ENCODE assay signal across 19 cellular contexts in the genomic region with DNA sequence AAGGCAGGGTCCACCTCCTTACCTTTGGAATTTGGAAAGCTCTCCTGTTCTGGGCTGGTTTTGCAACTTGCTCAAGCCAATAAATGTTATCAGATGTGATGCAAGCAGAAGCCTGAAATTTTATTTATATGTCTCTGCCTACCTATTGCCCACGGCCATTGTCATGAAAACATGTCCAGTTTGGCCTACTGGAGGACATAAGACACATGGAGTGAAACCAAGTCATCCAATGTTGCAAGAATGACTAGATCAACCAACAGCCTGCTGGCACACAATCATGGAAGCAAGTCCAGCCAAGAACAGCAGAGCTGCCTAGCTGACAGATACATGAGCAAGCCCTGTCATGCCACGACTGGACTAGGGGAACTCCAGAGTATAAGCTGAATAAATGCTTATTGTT. TPM values are rescaled to one million over a fixed set of nuclear protein-coding genes. Genes with fewer than 3 reads are reported as not detected.
A peak's percentile ranks its signal among the peaks of the same experiment; 100 is the strongest.
DNase-seq lines count a peak whose midpoint lies in the region; ATAC-seq, FAIRE-seq and TF ChIP-seq lines count a peak whose summit lies in the region.
"Had no signal": no experiment of that assay in that cellular context is flagged by ENCODE, and none has a peak within 500 bp of the region (broad histone marks: within the 10 kb centered on the region; RNA-seq: fewer than 3 reads in every experiment).

No MANE protein-coding gene starts in this region.

- no peaks in the 10 kb centered on the region for H3K27me3 ChIP-seq in GM23248 (replicated peaks; ENCODE audit: insufficient read depth)
- H3K27me3 ChIP-seq in astrocyte (ENCODE audit: insufficient read depth, low read length): no peaks in the 10 kb centered on the region
- no peaks in the 10 kb centered on the region for H3K27me3 ChIP-seq in endodermal cell (ENCODE audit: control insufficient read depth, insufficient read depth, low read length, poor library complexity, severe bottlenecking)
- H3K27me3 ChIP-seq: colonic mucosa, esophagus muscularis mucosa, sigmoid colon had no signal

- CTCF ChIA-PET in activated CD4-positive, alpha-beta T cell treated with anti-CD3 and anti-CD28 coated beads, Interleukin-2, amount 10 ng/mL, durations not matched to agents 7 days and 5 days (lab: Charles Lee): interaction anchor here (1.2 kb wide), 1 partner anchor 12 kb away, joined by 3 read pairs; no protein-coding TSS in a partner anchor

- peaks cover 6% of the 10 kb centered on the region for H3K9me3 Mint-ChIP-seq in astrocyte (ENCODE audit: unreplicated experiment)
- no peaks in the 10 kb centered on the region for H3K9me3 Mint-ChIP-seq in endodermal cell
- peaks cover 2% of the 10 kb centered on the region for H3K9me3 Mint-ChIP-seq in activated CD4-positive, alpha-beta T cell treated with anti-CD3 and anti-CD28 coated beads, Interleukin-2, amount 10 ng/mL, durations not matched to agents 7 days and 5 days
- H3K9me3 Mint-ChIP-seq: HFFc6 had no signal

- ATAC-seq in GM19035 (IDR thresholded peaks at IDR 0.05; ENCODE audit: unreplicated experiment): no peak

- H3K27ac Mint-ChIP-seq in astrocyte (ENCODE audit: unreplicated experiment) (no peak overlapping the region), endodermal cell (no peak overlapping the region)
- no peak overlapping the region for H3K27ac Mint-ChIP-seq in activated CD4-positive, alpha-beta T cell treated with anti-CD3 and anti-CD28 coated beads, Interleukin-2, amount 10 ng/mL, durations not matched to agents 7 days and 5 days
- H3K27ac Mint-ChIP-seq: HFFc6, IgD-negative memory B cell had no signal

- H3K36me3 ChIP-seq in GM23248 (ENCODE audit: low read depth) (no peaks in the 10 kb centered on the region), astrocyte (ENCODE audit: insufficient read depth, low read length) (no peaks in the 10 kb centered on the region), endodermal cell (ENCODE audit: control insufficient read depth, insufficient read depth, low read length) (no peaks in the 10 kb centered on the region)
- H3K36me3 ChIP-seq: colonic mucosa, esophagus muscularis mucosa, sigmoid colon had no signal

- 0 to 5% methylated on average over 2 of the region's 2 CpGs for WGBS in GM23248 (ENCODE audit: low coverage in 1 of 2, low lambda C conversion rate in 2 of 2, missing lambda C conversion rate in 2 of 2), 2 experiments
- 83 to 85% methylated on average over 1 to 2 of the region's 2 CpGs for WGBS in endodermal cell (ENCODE audit: insufficient coverage in 1 of 2, insufficient read length in 1 of 2), 2 experiments

- no peak for FAIRE-seq in astrocyte (lab: Jason Lieb, UNC)

- H3K9ac ChIP-seq in GM23248: no peak overlapping the region
- no peak overlapping the region for H3K9ac ChIP-seq in astrocyte (ENCODE audit: low read length)
- H3K9ac ChIP-seq in endodermal cell (ENCODE audit: extremely low read depth, low read length, poor library complexity, severe bottlenecking): no peak overlapping the region

- no peaks in the 10 kb centered on the region for H3K79me2 ChIP-seq in GM23248 (ENCODE audit: insufficient read depth)
- H3K79me2 ChIP-seq in astrocyte (ENCODE audit: insufficient read depth, low read length): no peaks in the 10 kb centered on the region

- no peak overlapping the region for H3K4me3 ChIP-seq in GM23248
- no peak overlapping the region for H3K4me3 ChIP-seq in astrocyte (ENCODE audit: insufficient read depth, low read depth, low read length)
- H3K4me3 ChIP-seq in fibroblast of mammary gland (ENCODE audit: control insufficient read depth, low read depth, low read length): no peak overlapping the region
- H3K4me3 ChIP-seq in skeletal muscle cell (ENCODE audit: low read depth, low read length): no peak overlapping the region
- no peak overlapping the region for H3K4me3 ChIP-seq in endodermal cell (ENCODE audit: low read length)
- H3K4me3 ChIP-seq: colonic mucosa, esophagus muscularis mucosa, sigmoid colon had no signal

- no peaks in the 10 kb centered on the region for H3K9me3 ChIP-seq in GM23248 (ENCODE audit: low read depth)
- no peaks in the 10 kb centered on the region for H3K9me3 ChIP-seq in astrocyte (ENCODE audit: insufficient read depth, low read depth, low read length)
- H3K9me3 ChIP-seq in endodermal cell (ENCODE audit: control insufficient read depth, low read length): no peaks in the 10 kb centered on the region
- H3K9me3 ChIP-seq: colonic mucosa had no signal

- H3K4me2 ChIP-seq in GM23248 (ENCODE audit: unreplicated experiment) (no peak overlapping the region), astrocyte (ENCODE audit: low read length) (no peak overlapping the region)

- TF ChIP-seq CTCF in astrocyte (IDR thresholded peaks at IDR 0.05; ENCODE audit: insufficient read depth, low read depth, low read length) (no peak), fibroblast of mammary gland (conservative IDR thresholded peaks at IDR 0.05; ENCODE audit: control insufficient read depth, insufficient read depth, low read depth, low read length) (no peak), endodermal cell (conservative IDR thresholded peaks at IDR 0.05) (no peak)

- no peaks in the 10 kb centered on the region for H3K27me3 Mint-ChIP-seq in astrocyte (ENCODE audit: low read depth, unreplicated experiment)
- H3K27me3 Mint-ChIP-seq in endodermal cell (ENCODE audit: insufficient read depth): peaks cover 3% of the 10 kb centered on the region
- H3K27me3 Mint-ChIP-seq in activated CD4-positive, alpha-beta T cell treated with anti-CD3 and anti-CD28 coated beads, Interleukin-2, amount 10 ng/mL, durations not matched to agents 7 days and 5 days: no peaks in the 10 kb centered on the region

- H3K4me1 Mint-ChIP-seq in astrocyte (ENCODE audit: low read depth, unreplicated experiment) (no peaks in the 10 kb centered on the region), endodermal cell (no peaks in the 10 kb centered on the region)
- H3K4me1 Mint-ChIP-seq in activated CD4-positive, alpha-beta T cell treated with anti-CD3 and anti-CD28 coated beads, Interleukin-2, amount 10 ng/mL, durations not matched to agents 7 days and 5 days: no peaks in the 10 kb centered on the region
- H3K4me1 Mint-ChIP-seq: IgD-negative memory B cell had no signal

- in situ Hi-C loops in GM23248 (cut with MboI): no loop called here

- no peaks in the 10 kb centered on the region for H3K36me3 Mint-ChIP-seq in astrocyte (ENCODE audit: low read depth, unreplicated experiment)
- no peaks in the 10 kb centered on the region for H3K36me3 Mint-ChIP-seq in endodermal cell (ENCODE audit: low read depth)
- H3K36me3 Mint-ChIP-seq in activated CD4-positive, alpha-beta T cell treated with anti-CD3 and anti-CD28 coated beads, Interleukin-2, amount 10 ng/mL, durations not matched to agents 7 days and 5 days (ENCODE audit: low read depth): no peaks in the 10 kb centered on the region

- H4K20me1 ChIP-seq in GM23248 (ENCODE audit: insufficient read depth): no peaks in the 10 kb centered on the region
- no peaks in the 10 kb centered on the region for H4K20me1 ChIP-seq in astrocyte (ENCODE audit: insufficient read depth, low read length)

- DNase-seq in GM23248 (peak; percentile 83), astrocyte (ENCODE audit: low read depth) (peak; percentile 17), fibroblast of mammary gland (ENCODE audit: low read depth) (peak; percentile 70), skeletal muscle cell (ENCODE audit: low read depth) (peak; percentile 51), endodermal cell (no peak), SW 1271 (lab: John Stamatoyannopoulos, UW) (no peak)
- no peak for DNase-seq in activated CD4-positive, alpha-beta T cell treated with anti-CD3 and anti-CD28 coated beads, Interleukin-2, amount 10 ng/mL, durations not matched to agents 7 days and 5 days
- DNase-seq: amygdala; NCI-H1092; occipital lobe; RPMI8226; sigmoid colon; stimulated activated CD4-positive, alpha-beta T cell treated with anti-CD3 and anti-CD28 coated beads, Interleukin-2, amount 100 ng/mL, for 48 hours had no signal

- POLR2A ChIA-PET in activated CD4-positive, alpha-beta T cell treated with anti-CD3 and anti-CD28 coated beads, Interleukin-2, amount 10 ng/mL, durations not matched to agents 7 days and 5 days (lab: Charles Lee): no interaction called here

- H3K4me1 ChIP-seq in GM23248 (ENCODE audit: insufficient read depth): no peaks in the 10 kb centered on the region
- H3K4me1 ChIP-seq in astrocyte (ENCODE audit: insufficient read depth, low read length): no peaks in the 10 kb centered on the region
- H3K4me1 ChIP-seq in endodermal cell (ENCODE audit: control insufficient read depth, insufficient read depth, low read length): no peaks in the 10 kb centered on the region
- H3K4me1 ChIP-seq: colonic mucosa, esophagus muscularis mucosa, sigmoid colon had no signal

- no peak overlapping the region for H2AFZ ChIP-seq in GM23248
- no peak overlapping the region for H2AFZ ChIP-seq in astrocyte (ENCODE audit: low read depth, low read length)

- H3K4me3 Mint-ChIP-seq in astrocyte (ENCODE audit: unreplicated experiment) (no peak overlapping the region), endodermal cell (no peak overlapping the region)
- no peak overlapping the region for H3K4me3 Mint-ChIP-seq in activated CD4-positive, alpha-beta T cell treated with anti-CD3 and anti-CD28 coated beads, Interleukin-2, amount 10 ng/mL, durations not matched to agents 7 days and 5 days
- H3K4me3 Mint-ChIP-seq: HFFc6, IgD-negative memory B cell had no signal

- H3F3A ChIP-seq in GM23248 (ENCODE audit: insufficient read depth): no peaks in the 10 kb centered on the region

- H3K27ac ChIP-seq in GM23248 (no peak overlapping the region), astrocyte (ENCODE audit: low read depth, low read length) (no peak overlapping the region), endodermal cell (ENCODE audit: low read depth, low read length) (no peak overlapping the region)
- H3K27ac ChIP-seq: C4-2B, colonic mucosa, esophagus muscularis mucosa, sigmoid colon had no signal

- no peaks in the 10 kb centered on the region for H3K9me2 ChIP-seq in GM23248 (ENCODE audit: insufficient read depth)

RNA-seq across cellular contexts. Expression of a gene that starts 56.7 kb away (rescaled TPM):
- total RNA-seq in GM23248 (2014; rRNA removed; shearing (Covaris generic)): 4.2 and 4.6 TPM in 2 replicates
- 2.0 TPM in 2 replicates for polyA plus RNA-seq in GM23248 (2016; fragmentation: Nextera tagmentation; extraction: Ambion mirVana)
- total RNA-seq in astrocyte: 3.4 and 3.7 TPM in 2 replicates
- total RNA-seq in endodermal cell: 1 to 10 TPM; 5.7 to 6.4 TPM
- 8.3 TPM for polyA plus RNA-seq in endodermal cell (2013, experiment 1 of 2)
- polyA plus RNA-seq in endodermal cell (2013, experiment 2 of 2): 6.7 TPM
- total RNA-seq in activated CD4-positive, alpha-beta T cell treated with anti-CD3 and anti-CD28 coated beads, Interleukin-2, amount 10 ng/mL, durations not matched to agents 7 days and 5 days: 1 to 10 TPM; 2.7 to 2.8 TPM

Comparison
In these comparisons a context has a peak if more than half of its experiments do, and no peak if none do; other contexts are left out.
1. DNase-seq: peak in GM23248 (single experiment), astrocyte (single experiment), fibroblast of mammary gland (single experiment) and skeletal muscle cell (single experiment); none in endodermal cell (single experiment), SW 1271 (0 of 2) and activated CD4-positive, alpha-beta T cell treated with anti-CD3 and anti-CD28 coated beads, Interleukin-2, amount 10 ng/mL, durations not matched to agents 7 days and 5 days (single experiment).